Comparison of ENCODE assay signal across 8 cellular contexts in genomic region chr4:184537269-184538022, GRCh38.
DNase-seq lines count a peak whose midpoint lies in the region; ATAC-seq, FAIRE-seq and TF ChIP-seq lines count a peak whose summit lies in the region.

No MANE protein-coding gene starts in this region.

- H3K36me3 ChIP-seq in BE2C = no peaks in the 10 kb centered on the region

- ATAC-seq in HG03457 (IDR thresholded peaks at IDR 0.05; ENCODE audit: unreplicated experiment) = peak; percentile 40

- peak; percentile 100 for FAIRE-seq in GM19239 (lab: Jason Lieb, UNC)

- TF ChIP-seq CTCF in BE2C (IDR thresholded peaks at IDR 0.05; ENCODE audit: low read depth, low read length) (no peak), coronary artery (IDR thresholded peaks at IDR 0.05) (no peak)

- peak overlapping the region; percentile 83 to 96 for H3K27ac ChIP-seq in coronary artery
- H3K27ac ChIP-seq in layer of hippocampus (ENCODE audit: low read depth, low read length) = peak overlapping the region; percentile 88

- H3K27me3 ChIP-seq in BE2C = no peaks in the 10 kb centered on the region
- H3K27me3 ChIP-seq in layer of hippocampus (ENCODE audit: control insufficient read depth, insufficient read depth, low read length) = no peaks in the 10 kb centered on the region

- no peaks in the 10 kb centered on the region for H3K4me1 ChIP-seq in BE2C

- no peaks in the 10 kb centered on the region for H3K9me3 ChIP-seq in BE2C

- H3K4me3 ChIP-seq in BE2C (ENCODE audit: low read depth, low read length) (peak overlapping the region; percentile 89), coronary artery (peak overlapping the region; percentile 85)

- DNase-seq in BE2C (peak; percentile 98), GM19239 (ENCODE audit: insufficient read length, low spot score) (no peak), NCI-H524 treated with DMSO at 0.1 percent for 48 hours (lab: John Stamatoyannopoulos, UW) (peak; percentile 79), coronary artery (ENCODE audit: low spot score) (peak; percentile 99)
- peak; percentile 93 for DNase-seq in activated CD4-positive, alpha-beta T cell treated with anti-CD3 and anti-CD28 coated beads for 48 hours
- peak; percentile 77 to 95 (median 88) for DNase-seq in stimulated activated CD4-positive, alpha-beta T cell treated with anti-CD3 and anti-CD28 coated beads, Interleukin-1b, Interleukin-23, amount 100 ng/mL, for 24 hours (ENCODE audit: low read depth in 4 of 4, low spot score in 1 of 4)
